In genomic region chr5:35694481-35694880, GRCh38 we compare ENCODE assay signal across 22 cellular contexts.
DNase-seq lines count a peak whose midpoint lies in the region; TF ChIP-seq lines count a peak whose summit lies in the region.
"Had no signal": no experiment of that assay in that cellular context is flagged by ENCODE, and none has a peak within 500 bp of the region (broad histone marks: within the 10 kb centered on the region; RNA-seq: fewer than 3 reads in every experiment).

No MANE protein-coding gene starts in this region.

- H3K79me2 ChIP-seq in OCI-LY7 (ENCODE audit: insufficient read depth, low read depth, low read length): no peaks in the 10 kb centered on the region

- no peaks in the 10 kb centered on the region for H3K9me2 ChIP-seq in OCI-LY7 (ENCODE audit: insufficient read depth, low read length)

- H3K4me1 ChIP-seq in OCI-LY7 (ENCODE audit: insufficient read depth, low read length, poor library complexity, severe bottlenecking): peaks cover 4% of the 10 kb centered on the region
- H3K4me1 ChIP-seq: A549, Caco-2 had no signal

- H3K9me3 ChIP-seq in OCI-LY7 (ENCODE audit: low read length): 0 out of 2 replicates have a peak, but pooled peaks cover 4% of the 10 kb centered on the region
- H3K9me3 ChIP-seq: A549, Caco-2, MG63 had no signal

- peak overlapping the region; percentile 59 for H3K27ac ChIP-seq in angular gyrus (ENCODE audit: low read depth, low read length)
- peak overlapping the region; percentile 21 for H3K27ac ChIP-seq in temporal lobe (ENCODE audit: low read depth, low read length)
- H3K27ac ChIP-seq in OCI-LY7 (ENCODE audit: low read depth, low read length, poor library complexity, severe bottlenecking): no peak overlapping the region
- H3K27ac ChIP-seq: A549, RWPE1, SK-N-MC had no signal

- no peak overlapping the region for H3K4me2 ChIP-seq in OCI-LY7 (ENCODE audit: low read length)
- H3K4me2 ChIP-seq: A549 had no signal

- TF ChIP-seq CTCF in OCI-LY7 (conservative IDR thresholded peaks at IDR 0.05; ENCODE audit: low read length): no peak

- intact Hi-C loops in OCI-LY7 (cut with micrococcal nuclease; ENCODE audit: unreplicated experiment): no loop called here

- POLR2A ChIA-PET in OCI-LY7 (lab: Charles Lee): no interaction called here

- CTCF ChIA-PET in OCI-LY7 (lab: Charles Lee; ENCODE audit: unreplicated experiment): no interaction called here

- no peak overlapping the region for H3K4me3 ChIP-seq in OCI-LY7 (ENCODE audit: low read depth, low read length, poor library complexity, severe bottlenecking)
- H3K4me3 ChIP-seq: A549, GM12878, MG63, SK-N-MC had no signal

- TF ChIP-seq POLR2A in erythroblast (IDR thresholded peaks at IDR 0.05; ENCODE audit: low read length): no peak

- H4K20me1 ChIP-seq in OCI-LY7 (ENCODE audit: insufficient read depth, low read length): no peaks in the 10 kb centered on the region

- no peak overlapping the region for H2AFZ ChIP-seq in OCI-LY7 (ENCODE audit: low read length)

- H3K36me3 ChIP-seq in OCI-LY7 (ENCODE audit: insufficient read depth, low read length): no peaks in the 10 kb centered on the region
- H3K36me3 ChIP-seq: MG63 had no signal

- BruUV-seq in OCI-LY7 (replicated peaks; lab: Mats Ljungman, UMichigan): no TSS peak

- DNase-seq in foreskin melanocyte (peak; percentile 96), midbrain (lab: John Stamatoyannopoulos, UW) (peak; percentile 43), OCI-LY7 (ENCODE audit: low spot score) (no peak), erythroblast (lab: John Stamatoyannopoulos, UW) (no peak)
- DNase-seq in stimulated activated CD4-positive, alpha-beta T cell treated with anti-CD3 and anti-CD28 coated beads, Interleukin-12 subunit alpha, Interleukin-12 subunit beta, amount 100 ng/mL, for 4 hours: no peak
- DNase-seq: AML-193; Caco-2; CD4-positive, alpha-beta memory T cell; IMR-90; KG1; MG63; NCI-H2029; NCI-H446 treated with DMSO at 0.1 percent for 48 hours; NCI-H526; NCI-H82; SHP77 had no signal

Comparison
In these comparisons a context has a peak if more than half of its experiments do, and no peak if none do; other contexts are left out.
1. DNase-seq: peak in foreskin melanocyte (single experiment) and midbrain (single experiment); none in OCI-LY7 (single experiment), erythroblast (0 of 2) and stimulated activated CD4-positive, alpha-beta T cell treated with anti-CD3 and anti-CD28 coated beads, Interleukin-12 subunit alpha, Interleukin-12 subunit beta, amount 100 ng/mL, for 4 hours (single experiment).